ENCODE assay signal across 9 cellular contexts in the genomic region with DNA sequence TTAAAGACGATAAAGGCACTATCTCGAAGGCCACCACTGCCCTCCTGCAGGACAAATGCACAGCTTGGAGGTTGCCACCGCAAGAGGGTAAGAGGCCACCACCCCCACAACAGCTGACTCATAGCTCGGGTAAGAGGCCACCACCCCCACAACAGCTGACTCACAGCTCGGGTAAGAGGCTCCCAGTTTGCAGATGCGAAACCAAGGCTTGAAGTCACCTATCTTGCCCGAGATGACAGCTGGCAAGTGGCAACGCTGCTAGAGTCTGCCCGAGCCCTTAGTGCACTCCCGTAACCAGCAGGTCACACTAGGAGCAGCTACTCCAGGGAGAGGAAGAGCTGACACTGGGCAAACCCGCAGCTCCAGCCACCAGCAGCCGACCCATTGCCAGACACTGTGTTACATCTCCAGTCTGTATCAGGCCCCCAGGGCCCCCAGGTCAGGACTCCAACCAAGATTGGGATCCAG. TPM values are rescaled to one million over a fixed set of nuclear protein-coding genes. Genes with fewer than 3 reads are reported as not detected.
DNase-seq lines count a peak whose midpoint lies in the region; ATAC-seq, FAIRE-seq and TF ChIP-seq lines count a peak whose summit lies in the region.
"Had no signal": no experiment of that assay in that cellular context is flagged by ENCODE, and none has a peak within 500 bp of the region (broad histone marks: within the 10 kb centered on the region; RNA-seq: fewer than 3 reads in every experiment).

No MANE protein-coding gene starts in this region.

- H2AFZ ChIP-seq in OCI-LY3 (ENCODE audit: low read depth, low read length) = no peak overlapping the region

- H3K27me3 ChIP-seq in OCI-LY3 (ENCODE audit: low read depth, low read length) = no peaks in the 10 kb centered on the region
- H3K27me3 ChIP-seq in suprapubic skin = no peaks in the 10 kb centered on the region

- DNase-seq in GM12892 (ENCODE audit: insufficient read length) (peak; percentile 65), activated T-cell treated with anti-CD3 and anti-CD28 coated beads for 48 hours (ENCODE audit: low read depth) (peak; percentile 79), head of caudate nucleus (peak in 38 of 42 donors; percentile 37 to 94 (median 78)), pons (ENCODE audit: low spot score) (no peak), suprapubic skin (ENCODE audit: low spot score in 2 of 2) (no peak)
- DNase-seq in stimulated activated CD8-positive, alpha-beta memory T cell treated with anti-CD3 and anti-CD28 coated beads, Interleukin-12 subunit alpha, Interleukin-12 subunit beta, amount 100 ng/mL, for 24 hours (ENCODE audit: extremely low read depth) = peak; percentile 68
- DNase-seq: right cardiac atrium had no signal

- H3K4me2 ChIP-seq in OCI-LY3 (ENCODE audit: low read length) = peak overlapping the region; percentile 81

- no peak overlapping the region for H3K9ac ChIP-seq in OCI-LY3 (ENCODE audit: low read length)

- FAIRE-seq in GM12892 (lab: Jason Lieb, UNC) = peak; percentile 95

- H3K36me3 ChIP-seq in OCI-LY3 (replicated peaks; ENCODE audit: low read depth, low read length) (no peaks in the 10 kb centered on the region), suprapubic skin (no peaks in the 10 kb centered on the region)

- H3K4me3 ChIP-seq in OCI-LY3 (ENCODE audit: low read length) (peak overlapping the region; percentile 50), suprapubic skin (no peak overlapping the region)

- H4K20me1 ChIP-seq in OCI-LY3 (ENCODE audit: insufficient read depth, low read length) = no peaks in the 10 kb centered on the region

- 48% methylated on average over 4 of the region's 12 CpGs for WGBS in suprapubic skin

- H3K4me1 ChIP-seq in OCI-LY3 (ENCODE audit: low read length) (peaks cover 20% of the 10 kb centered on the region), suprapubic skin (peaks cover 36% of the 10 kb centered on the region)

- H3K79me2 ChIP-seq in OCI-LY3 (ENCODE audit: low read length) = no peaks in the 10 kb centered on the region

- no peaks in the 10 kb centered on the region for H3K9me3 ChIP-seq in OCI-LY3 (ENCODE audit: insufficient read depth, low read length)
- H3K9me3 ChIP-seq in suprapubic skin = no peaks in the 10 kb centered on the region

- peak; percentile 83 for ATAC-seq in HG02763 (IDR thresholded peaks at IDR 0.05; ENCODE audit: unreplicated experiment)

- H3K27ac ChIP-seq in OCI-LY3 (ENCODE audit: low read length) (no peak overlapping the region), suprapubic skin (no peak overlapping the region)

- intact Hi-C loops in head of caudate nucleus (cut with DNase I) = no loop called here

- TF ChIP-seq CTCF in OCI-LY3 (IDR thresholded peaks at IDR 0.05; ENCODE audit: low read depth, low read length) (no peak), suprapubic skin (IDR thresholded peaks at IDR 0.05) (no peak)

- TF ChIP-seq POLR2A in GM12892 (IDR thresholded peaks at IDR 0.05; ENCODE audit: low read depth, low read length) (no peak), suprapubic skin (IDR thresholded peaks at IDR 0.05) (no peak)

- no peak for TF ChIP-seq EP300 in suprapubic skin (IDR thresholded peaks at IDR 0.05)

RNA-seq across cellular contexts. Expression of a gene that starts 17.1 kb away (rescaled TPM):
- polyA plus RNA-seq in GM12892 (2012; ENCODE audit: missing spikeins) = 3.8 TPM
- 10 to 100 TPM; 28.3 to 49.2 (median 42.1) TPM for total RNA-seq in suprapubic skin

RNA-seq across cellular contexts. Expression of a gene that starts 41.0 kb away (rescaled TPM):
- 6.6 TPM for polyA plus RNA-seq in GM12892 (2012; ENCODE audit: missing spikeins)
- total RNA-seq in suprapubic skin = 100 to 1,000 TPM in 2 of 4 donors, 10 to 100 TPM in 2; 83.6 to 130 (median 106) TPM

Comparison
In these comparisons a context has a peak if more than half of its experiments do, and no peak if none do; other contexts are left out.
1. DNase-seq: peak in GM12892 (single experiment), activated T-cell treated with anti-CD3 and anti-CD28 coated beads for 48 hours (single experiment), head of caudate nucleus (38 of 42) and stimulated activated CD8-positive, alpha-beta memory T cell treated with anti-CD3 and anti-CD28 coated beads, Interleukin-12 subunit alpha, Interleukin-12 subunit beta, amount 100 ng/mL, for 24 hours (single experiment); none in pons (single experiment) and suprapubic skin (0 of 2).